Comparison of ENCODE assay signal across 2 cellular contexts in genomic region chr1:93519196-93519825, GRCh38.
TF ChIP-seq lines count a peak whose summit lies in the region.

No MANE protein-coding gene starts in this region.

TF ChIP-seq in SK-N-SH treated with all-trans-retinoic acid at 6 μM for 48 hours, 23 proteins besides CTCF, POLR2A, EP300 and RAD21 (continued from another document):
- TF ChIP-seq CSDC2 (CRISPR knock-in tag; IDR thresholded peaks at IDR 0.05) (no peak), GLIS3 (CRISPR knock-in tag; IDR thresholded peaks at IDR 0.05) (no peak), TSHZ2 (CRISPR knock-in tag; IDR thresholded peaks at IDR 0.05) (no peak), ZFP3 (CRISPR knock-in tag; IDR thresholded peaks at IDR 0.05) (no peak), OSR1 (CRISPR knock-in tag; IDR thresholded peaks at IDR 0.05) (no peak), ZNF8 (CRISPR knock-in tag; IDR thresholded peaks at IDR 0.05) (no peak), ESRRG (CRISPR knock-in tag; IDR thresholded peaks at IDR 0.05) (no peak), ZC3H10 (CRISPR knock-in tag; IDR thresholded peaks at IDR 0.05) (no peak), ZFP30 (CRISPR knock-in tag; IDR thresholded peaks at IDR 0.05) (no peak), ISL1 (CRISPR knock-in tag; IDR thresholded peaks at IDR 0.05) (no peak), POU6F1 (CRISPR knock-in tag; IDR thresholded peaks at IDR 0.05; ENCODE audit: borderline replicate concordance, low read depth) (no peak), PATZ1 (CRISPR knock-in tag; IDR thresholded peaks at IDR 0.05; ENCODE audit: borderline replicate concordance) (no peak)
TF ChIP-seq in SK-N-SH treated with all-trans-retinoic acid at 6 μM for 48 hours: peak in this region for 0.

TF ChIP-seq in SK-N-SH, 30 proteins besides CTCF, POLR2A, EP300 and RAD21 (continued from another document):
- TF ChIP-seq USF2 (IDR thresholded peaks at IDR 0.05; ENCODE audit: borderline replicate concordance, low read depth, low read length) (no peak), FOXM1 (IDR thresholded peaks at IDR 0.05; ENCODE audit: low read depth) (no peak), GABPA (IDR thresholded peaks at IDR 0.05; ENCODE audit: low read depth) (no peak), GATA2 (CRISPR knock-in tag; IDR thresholded peaks at IDR 0.05) (no peak), TCF12 (IDR thresholded peaks at IDR 0.05) (no peak), TEAD4 (IDR thresholded peaks at IDR 0.05; ENCODE audit: borderline replicate concordance, insufficient read depth) (no peak)
